ENCODE assay signal across 18 cellular contexts in genomic region chr12:29565727-29566126, GRCh38.
A peak's percentile ranks its signal among the peaks of the same experiment; 100 is the strongest.
DNase-seq lines count a peak whose midpoint lies in the region; ATAC-seq and TF ChIP-seq lines count a peak whose summit lies in the region.
"Had no signal": no experiment of that assay in that cellular context is flagged by ENCODE, and none has a peak within 500 bp of the region (broad histone marks: within the 10 kb centered on the region; RNA-seq: fewer than 3 reads in every experiment).

No MANE protein-coding gene starts in this region.

- POLR2A ChIA-PET in RWPE1 (lab: Yijun Ruan, JAX; ENCODE audit: low non-redundant PET) = no interaction called here

- H3K27ac Mint-ChIP-seq in nephron = peak overlapping the region in 2 of 3 experiments; percentile 13 to 71
- H3K27ac Mint-ChIP-seq: CD4-positive, CD25-positive, alpha-beta regulatory T cell; IgD-negative memory B cell had no signal

- TF ChIP-seq CTCF in left ventricle myocardium inferior (IDR thresholded peaks at IDR 0.05; ENCODE audit: borderline replicate concordance) (no peak), heart left ventricle (IDR thresholded peaks at IDR 0.05) (no peak), LNCaP clone FGC (IDR thresholded peaks at IDR 0.05; ENCODE audit: control insufficient read depth, extremely low read depth, insufficient read depth) (no peak), nephron (IDR thresholded peaks at IDR 0.05; ENCODE audit: unreplicated experiment in 3 of 3) (no peak), RWPE1 (conservative IDR thresholded peaks at IDR 0.05; ENCODE audit: low read depth) (no peak)

- peaks cover 81% of the 10 kb centered on the region for H3K4me1 Mint-ChIP-seq in nephron

- no peaks in the 10 kb centered on the region for H3K27me3 ChIP-seq in left ventricle myocardium inferior (ENCODE audit: low read depth)
- H3K27me3 ChIP-seq in heart left ventricle = no peaks in the 10 kb centered on the region
- H3K27me3 ChIP-seq: BE2C, MG63, Peyer's patch had no signal

- H3K27ac ChIP-seq in left ventricle myocardium inferior (replicated peaks) (peak overlapping the region; percentile 78), heart left ventricle (peak overlapping the region in 1 of 12 donors; percentile 42), RWPE1 (no peak overlapping the region)
- H3K27ac ChIP-seq: SJSA1 had no signal

- no peaks in the 10 kb centered on the region for H3K27me3 Mint-ChIP-seq in nephron (ENCODE audit: low read depth)

- no peak for TF ChIP-seq POLR2A in heart left ventricle (IDR thresholded peaks at IDR 0.05)

- no peak overlapping the region for H3K4me3 ChIP-seq in left ventricle myocardium inferior
- H3K4me3 ChIP-seq in heart left ventricle = no peak overlapping the region
- no peak overlapping the region for H3K4me3 ChIP-seq in LNCaP clone FGC (ENCODE audit: low read depth, low read length)
- H3K4me3 ChIP-seq: MG63, Peyer's patch, SJSA1 had no signal

- H3K4me3 Mint-ChIP-seq in nephron = no peak overlapping the region
- H3K4me3 Mint-ChIP-seq: CD4-positive, CD25-positive, alpha-beta regulatory T cell; IgD-negative memory B cell had no signal

- no peak for DNase-seq in left ventricle myocardium inferior
- DNase-seq in heart left ventricle = no peak
- DNase-seq in LNCaP clone FGC (ENCODE audit: low read depth) = peak; percentile 75
- no peak for DNase-seq in RWPE1 (ENCODE audit: low spot score)
- DNase-seq in activated gamma-delta T cell treated with Interleukin-2 at 50 U/mL for 16 hours = no peak
- DNase-seq: BE2C; CD4-positive, CD25-positive, alpha-beta regulatory T cell; COR-L47; MG63; NCI-H1417; NCI-H1694 treated with DMSO at 0.1 percent for 48 hours; NCI-H2227 treated with DMSO at 0.1 percent for 48 hours; NCI-H524; Peyer's patch had no signal

- CTCF ChIA-PET in RWPE1 (lab: Yijun Ruan, JAX) = interaction anchor here (0.7 kb wide), 1 partner anchor 682 kb away, joined by 3 read pairs; no protein-coding TSS in a partner anchor

- H3K4me1 ChIP-seq in left ventricle myocardium inferior = peaks cover 85% of the 10 kb centered on the region
- H3K4me1 ChIP-seq in heart left ventricle = peaks cover 10 to 73% (median 39%) of the 10 kb centered on the region in 12 donors
- H3K4me1 ChIP-seq: BE2C had no signal

- H3K9me3 Mint-ChIP-seq in nephron = peaks cover 5% of the 10 kb centered on the region

- H3K36me3 ChIP-seq in left ventricle myocardium inferior (peaks cover 17% of the 10 kb centered on the region), heart left ventricle (peaks cover 0 to 7% (median 0%) of the 10 kb centered on the region in 9 donors)
- H3K36me3 ChIP-seq: BE2C, MG63, Peyer's patch, SJSA1 had no signal

- ATAC-seq in heart left ventricle (no peak), GM18909 (IDR thresholded peaks at IDR 0.05; ENCODE audit: poor library complexity, unreplicated experiment) (no peak)

- H3K36me3 Mint-ChIP-seq in nephron (ENCODE audit: low read depth) = peaks cover 18% of the 10 kb centered on the region
- H3K36me3 Mint-ChIP-seq: CD4-positive, CD25-positive, alpha-beta regulatory T cell; IgD-negative memory B cell had no signal

- intact Hi-C loops in left ventricle myocardium inferior (cut with micrococcal nuclease) = no loop called here
- intact Hi-C loops in heart left ventricle (cut with DNase I) = loop anchor here in 2 of 10 donors (10.0 kb wide), 1 partner anchor 159 kb away; no protein-coding TSS in a partner anchor

- 97 to 99% (median 98%) methylated on average over 5 of the region's 5 CpGs for WGBS in heart left ventricle, 4 donors

- H3K9me3 ChIP-seq in left ventricle myocardium inferior (replicated peaks) (no peaks in the 10 kb centered on the region), heart left ventricle (no peaks in the 10 kb centered on the region)
- H3K9me3 ChIP-seq: BE2C, Peyer's patch, SJSA1 had no signal
